21 cellular contexts compared by ENCODE assay signal in the genomic region with DNA sequence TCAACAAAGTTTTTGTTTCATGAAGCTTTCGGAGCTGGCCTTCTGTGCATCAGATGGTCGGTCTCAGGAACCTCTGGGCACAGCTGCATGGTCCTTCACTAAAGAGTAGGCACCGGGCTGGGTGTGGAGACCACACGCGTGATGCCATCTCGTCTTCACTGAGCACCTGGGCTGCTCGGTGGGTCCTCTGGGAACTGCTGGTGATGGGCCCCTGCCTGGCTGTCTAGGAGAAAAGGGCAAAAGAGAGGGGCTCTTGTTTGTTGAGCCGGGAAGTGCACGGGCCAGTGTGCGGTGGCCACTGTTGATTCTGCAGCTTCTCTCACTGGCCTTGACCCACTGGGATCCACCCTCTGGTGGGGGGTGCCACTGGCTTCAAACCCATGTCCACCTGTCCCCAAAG.
"Had no signal": no experiment of that assay in that cellular context is flagged by ENCODE, and none has a peak within 500 bp of the region (broad histone marks: within the 10 kb centered on the region; RNA-seq: fewer than 3 reads in every experiment).

No MANE protein-coding gene starts in this region.

- H3K27me3 Mint-ChIP-seq: naive B cell; stimulated activated naive B cell treated with anti-CD40 and anti-IgM and Interleukin-4, amounts not matched to agents 10 μg/mL and 1 μg/mL and 100 μg/mL, for 72 hours had no signal

- H3K27me3 ChIP-seq: cardiac muscle cell, stomach, transverse colon had no signal

- H3K4me3 Mint-ChIP-seq: endodermal cell; naive B cell; nephron; stimulated activated naive B cell treated with anti-CD40 and anti-IgM and Interleukin-4, amounts not matched to agents 10 μg/mL and 1 μg/mL and 100 μg/mL, for 72 hours had no signal

- H3K36me3 ChIP-seq: cardiac muscle cell, transverse colon had no signal

- H3K9me3 Mint-ChIP-seq: endodermal cell; naive B cell; nephron; stimulated activated naive B cell treated with anti-CD40 and anti-IgM and Interleukin-4, amounts not matched to agents 10 μg/mL and 1 μg/mL and 100 μg/mL, for 72 hours had no signal

- H3K4me1 Mint-ChIP-seq: endodermal cell; naive B cell; nephron; stimulated activated naive B cell treated with anti-CD40 and anti-IgM and Interleukin-4, amounts not matched to agents 10 μg/mL and 1 μg/mL and 100 μg/mL, for 72 hours had no signal

- H3K27ac Mint-ChIP-seq: endodermal cell; nephron; stimulated activated naive B cell treated with anti-CD40 and anti-IgM and Interleukin-4, amounts not matched to agents 10 μg/mL and 1 μg/mL and 100 μg/mL, for 72 hours had no signal

- DNase-seq: cerebellar nuclear complex; effector CD4-positive, alpha-beta T cell; endodermal cell; erythroblast; foreskin melanocyte; head of caudate nucleus; hippocampal formation; mesendoderm; naive B cell; occipital lobe; stimulated activated CD4-positive, alpha-beta T cell treated with anti-CD3 and anti-CD28 coated beads, Interleukin-2, amount 100 ng/mL, for 24 hours; stimulated activated CD4-positive, alpha-beta T cell treated with anti-CD3 and anti-CD28 coated beads, Interleukin-4, amount 100 ng/mL, for 4 hours; stimulated activated naive B cell treated with anti-CD40 and anti-IgM and Interleukin-4, amounts not matched to agents 10 μg/mL and 1 μg/mL and 100 μg/mL, for 72 hours; stomach; substantia nigra; transverse colon had no signal

- H3K36me3 Mint-ChIP-seq: naive B cell; stimulated activated naive B cell treated with anti-CD40 and anti-IgM and Interleukin-4, amounts not matched to agents 10 μg/mL and 1 μg/mL and 100 μg/mL, for 72 hours had no signal

- H3K9me3 ChIP-seq: stomach, thoracic aorta, transverse colon had no signal

- ATAC-seq: stimulated activated naive B cell treated with anti-CD40 and anti-IgM and Interleukin-4, amounts not matched to agents 10 μg/mL and 1 μg/mL and 100 μg/mL, for 72 hours had no signal

- H3K27ac ChIP-seq: cardiac muscle cell, coronary artery, thoracic aorta, transverse colon had no signal

- H3K4me3 ChIP-seq: cardiac muscle cell, coronary artery, lung, stomach, thoracic aorta, transverse colon had no signal
